1 cellular context compared by ENCODE assay signal in the genomic region with DNA sequence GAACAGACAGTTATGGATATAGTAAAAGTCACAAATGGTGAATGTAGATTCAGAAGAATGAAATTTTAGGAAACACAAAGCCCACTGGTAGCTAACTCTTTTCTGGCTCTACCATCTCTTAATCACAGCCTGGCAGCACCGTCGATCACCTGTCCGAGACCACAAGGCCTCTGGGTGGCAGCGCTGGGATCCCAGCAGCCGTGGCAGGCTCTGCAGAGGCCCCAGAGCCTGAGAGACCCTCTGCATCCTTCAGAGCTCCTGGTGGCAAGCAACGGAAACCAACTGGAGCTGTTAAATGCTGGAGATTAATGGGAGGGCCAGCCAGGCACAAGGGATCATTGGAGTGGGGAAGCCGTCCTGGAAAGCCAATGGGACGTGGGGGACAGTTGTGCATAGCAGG.
TF ChIP-seq lines count a peak whose summit lies in the region.

No MANE protein-coding gene starts in this region.

TF ChIP-seq in GM12878, 131 proteins besides CTCF, POLR2A, EP300 and RAD21:
- no peak for TF ChIP-seq JUND (IDR thresholded peaks at IDR 0.05; ENCODE audit: low read depth, low read length)
TF ChIP-seq in GM12878: peak in this region for 0.
